ENCODE assay signal across 9 cellular contexts in the genomic region with DNA sequence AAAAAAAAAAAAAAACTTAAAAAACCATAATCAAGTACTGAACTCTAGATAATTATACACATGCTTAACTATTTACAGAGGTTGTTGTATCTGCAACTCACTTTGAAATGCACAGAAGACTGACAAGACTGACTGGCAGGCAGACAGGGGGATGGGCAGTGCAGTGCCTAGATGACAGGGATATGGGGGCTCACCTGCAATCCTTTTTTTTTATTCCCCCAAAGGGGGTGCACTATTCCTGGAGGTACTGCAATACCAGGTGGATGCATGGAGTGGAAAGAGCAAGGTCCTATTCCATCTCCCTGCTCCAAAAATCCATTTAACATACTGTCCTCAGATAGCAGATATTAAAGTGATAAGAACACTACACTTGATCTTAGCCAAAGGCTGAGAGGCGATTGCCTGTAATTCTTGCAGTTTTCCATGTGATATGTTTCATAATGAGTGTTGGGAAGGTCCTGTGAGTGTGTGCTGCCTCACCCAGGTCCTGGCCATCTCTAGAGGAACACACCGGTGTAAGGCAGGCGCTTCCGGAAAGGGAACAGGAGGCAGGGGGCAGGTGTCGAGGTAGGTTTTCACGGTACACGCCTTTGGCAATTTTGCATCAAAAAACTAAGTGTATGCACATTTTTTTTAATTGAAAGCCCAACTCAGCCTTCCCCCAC. TPM values are rescaled to one million over a fixed set of nuclear protein-coding genes. Genes with fewer than 3 reads are reported as not detected.
A peak's percentile ranks its signal among the peaks of the same experiment; 100 is the strongest.
DNase-seq lines count a peak whose midpoint lies in the region; ATAC-seq and TF ChIP-seq lines count a peak whose summit lies in the region.
"Had no signal": no experiment of that assay in that cellular context is flagged by ENCODE, and none has a peak within 500 bp of the region (broad histone marks: within the 10 kb centered on the region; RNA-seq: fewer than 3 reads in every experiment).

No MANE protein-coding gene starts in this region.

- H3K27ac ChIP-seq in esophagus (ENCODE audit: low read depth in 2 of 2, low read length in 1 of 2) (peak overlapping the region; percentile 65 to 76), neural progenitor cell (no peak overlapping the region)

- H3K9me3 Mint-ChIP-seq in Calu3 (ENCODE audit: low read depth, unreplicated experiment), result no peaks in the 10 kb centered on the region
- no peaks in the 10 kb centered on the region for H3K9me3 Mint-ChIP-seq in neural progenitor cell

- TF ChIP-seq CTCF in Calu3 (IDR thresholded peaks at IDR 0.05; ENCODE audit: unreplicated experiment), result no peak
- TF ChIP-seq CTCF in neural progenitor cell (IDR thresholded peaks at IDR 0.05), result no peak

- peaks cover 45% of the 10 kb centered on the region for H4K20me1 ChIP-seq in neural progenitor cell (ENCODE audit: low read depth)

- H3K9ac ChIP-seq in neural progenitor cell, result no peak overlapping the region

- intact Hi-C loops in Calu3 (cut with micrococcal nuclease; ENCODE audit: unreplicated experiment), result no loop called here

- no TSS peak for BruUV-seq in Calu3 (replicated peaks; lab: Mats Ljungman, UMichigan)

- H3K27me3 Mint-ChIP-seq in Calu3 (ENCODE audit: unreplicated experiment), result no peaks in the 10 kb centered on the region
- H3K27me3 Mint-ChIP-seq in neural progenitor cell (ENCODE audit: insufficient read depth, low read depth), result peaks cover 10% of the 10 kb centered on the region

- H3K27me3 ChIP-seq in esophagus (ENCODE audit: control insufficient read depth in 1 of 2, insufficient read depth in 2 of 2, low read length in 2 of 2), result no peaks in the 10 kb centered on the region
- peaks cover 25% of the 10 kb centered on the region for H3K27me3 ChIP-seq in neural progenitor cell

- H3K36me3 ChIP-seq in esophagus (ENCODE audit: control insufficient read depth in 2 of 2, insufficient read depth in 2 of 2, low read length in 1 of 2) (peaks cover 7 to 37% of the 10 kb centered on the region in 2 donors), neural progenitor cell (no peaks in the 10 kb centered on the region)

- peak overlapping the region; percentile 35 for H2AFZ ChIP-seq in neural progenitor cell (replicated peaks)

- no peak for ATAC-seq in HG02840 (IDR thresholded peaks at IDR 0.05; ENCODE audit: low FRiP score, unreplicated experiment)
- no peak for ATAC-seq in HG02870 (IDR thresholded peaks at IDR 0.05; ENCODE audit: unreplicated experiment)

- H3K4me3 ChIP-seq in esophagus (ENCODE audit: low read depth in 1 of 2, low read length in 2 of 2), result peak overlapping the region; percentile 33 to 61
- H3K4me3 ChIP-seq in neural progenitor cell, result peak overlapping the region; percentile 35

- peaks cover 11% of the 10 kb centered on the region for H3F3A ChIP-seq in neural progenitor cell (ENCODE audit: low read depth)

- no peaks in the 10 kb centered on the region for H3K79me2 ChIP-seq in neural progenitor cell (ENCODE audit: low read depth)

- H3K4me3 Mint-ChIP-seq in Calu3 (ENCODE audit: low read depth, unreplicated experiment) (peak overlapping the region; percentile 45), neural progenitor cell (peak overlapping the region; percentile 80)

- H3K36me3 Mint-ChIP-seq in Calu3 (ENCODE audit: insufficient read depth, unreplicated experiment) (peaks cover 92% of the 10 kb centered on the region), neural progenitor cell (peaks cover 9% of the 10 kb centered on the region)

- H3K4me1 Mint-ChIP-seq in Calu3 (ENCODE audit: low read depth, unreplicated experiment), result peaks cover 4% of the 10 kb centered on the region
- peaks cover 6% of the 10 kb centered on the region for H3K4me1 Mint-ChIP-seq in neural progenitor cell

- H3K27ac Mint-ChIP-seq in Calu3 (ENCODE audit: unreplicated experiment), result peak overlapping the region; percentile 44
- H3K27ac Mint-ChIP-seq in neural progenitor cell, result no peak overlapping the region

- CTCF ChIA-PET in Calu3 (lab: Charles Lee), result no interaction called here

- peak overlapping the region; percentile 71 for H3K4me2 ChIP-seq in neural progenitor cell

- DNase-seq in Calu3 (no peak), NCI-H2196 treated with DMSO at 0.1 percent for 48 hours (lab: John Stamatoyannopoulos, UW; ENCODE audit: unreplicated experiment) (peak; percentile 61), neural progenitor cell (ENCODE audit: low spot score) (no peak), C1 segment of cervical spinal cord (lab: John Stamatoyannopoulos, UW) (no peak), kidney tubule cell (ENCODE audit: low spot score) (no peak)
- DNase-seq: NCI-H2081 treated with DMSO at 0.1 percent for 48 hours had no signal

- no peaks in the 10 kb centered on the region for H3K9me3 ChIP-seq in esophagus (ENCODE audit: control insufficient read depth in 2 of 2, insufficient read depth in 1 of 2, low read depth in 1 of 2, low read length in 1 of 2)
- H3K9me3 ChIP-seq in neural progenitor cell (ENCODE audit: low read depth), result no peaks in the 10 kb centered on the region

- H3K4me1 ChIP-seq in esophagus (ENCODE audit: control insufficient read depth in 2 of 2, insufficient read depth in 2 of 2, low read length in 1 of 2) (peaks cover 0 to 8% of the 10 kb centered on the region in 2 donors), neural progenitor cell (peaks cover 20% of the 10 kb centered on the region)

- 9 to 16% methylated on average over 7 of the region's 7 CpGs for WGBS in esophagus, 2 donors

RNA-seq across cellular contexts. Expression of a gene that starts 22.7 kb away (rescaled TPM):
- total RNA-seq in Calu3 (2022) (372 and 394 TPM in 2 replicates), neural progenitor cell (ENCODE audit: low replicate concordance) (79.1 and 92.6 TPM in 2 replicates)
- polyA plus RNA-seq in esophagus, result 10 to 100 TPM; 52.6 to 80.1 TPM

RNA-seq across cellular contexts. Expression of a gene that starts 48.6 kb away (rescaled TPM):
- total RNA-seq in Calu3 (2022) (156 and 167 TPM in 2 replicates), neural progenitor cell (ENCODE audit: low replicate concordance) (91.4 and 110 TPM in 2 replicates)
- polyA plus RNA-seq in esophagus, result 10 to 100 TPM in 1 of 2 donors, 1 to 10 TPM in 1; 7.5 to 32.5 TPM
